ENCODE assay signal across 8 cellular contexts in genomic region chr1:156641761-156642264, GRCh38. TPM values are rescaled to one million over a fixed set of nuclear protein-coding genes. Genes with fewer than 3 reads are reported as not detected.
A peak's percentile ranks its signal among the peaks of the same experiment; 100 is the strongest.
DNase-seq lines count a peak whose midpoint lies in the region; ATAC-seq and TF ChIP-seq lines count a peak whose summit lies in the region.

A gene with protein sequence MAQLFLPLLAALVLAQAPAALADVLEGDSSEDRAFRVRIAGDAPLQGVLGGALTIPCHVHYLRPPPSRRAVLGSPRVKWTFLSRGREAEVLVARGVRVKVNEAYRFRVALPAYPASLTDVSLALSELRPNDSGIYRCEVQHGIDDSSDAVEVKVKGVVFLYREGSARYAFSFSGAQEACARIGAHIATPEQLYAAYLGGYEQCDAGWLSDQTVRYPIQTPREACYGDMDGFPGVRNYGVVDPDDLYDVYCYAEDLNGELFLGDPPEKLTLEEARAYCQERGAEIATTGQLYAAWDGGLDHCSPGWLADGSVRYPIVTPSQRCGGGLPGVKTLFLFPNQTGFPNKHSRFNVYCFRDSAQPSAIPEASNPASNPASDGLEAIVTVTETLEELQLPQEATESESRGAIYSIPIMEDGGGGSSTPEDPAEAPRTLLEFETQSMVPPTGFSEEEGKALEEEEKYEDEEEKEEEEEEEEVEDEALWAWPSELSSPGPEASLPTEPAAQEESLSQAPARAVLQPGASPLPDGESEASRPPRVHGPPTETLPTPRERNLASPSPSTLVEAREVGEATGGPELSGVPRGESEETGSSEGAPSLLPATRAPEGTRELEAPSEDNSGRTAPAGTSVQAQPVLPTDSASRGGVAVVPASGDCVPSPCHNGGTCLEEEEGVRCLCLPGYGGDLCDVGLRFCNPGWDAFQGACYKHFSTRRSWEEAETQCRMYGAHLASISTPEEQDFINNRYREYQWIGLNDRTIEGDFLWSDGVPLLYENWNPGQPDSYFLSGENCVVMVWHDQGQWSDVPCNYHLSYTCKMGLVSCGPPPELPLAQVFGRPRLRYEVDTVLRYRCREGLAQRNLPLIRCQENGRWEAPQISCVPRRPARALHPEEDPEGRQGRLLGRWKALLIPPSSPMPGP (plus strand): TSS chr1:156642117. CDS start chr1:156646055, 3,938 bp downstream.

- H3K27me3 Mint-ChIP-seq in naive B cell = peaks cover 70 to 87% (median 87%) of the 10 kb centered on the region in 3 donors

- DNase-seq in C1 segment of cervical spinal cord (lab: John Stamatoyannopoulos, UW) = peak in 11 of 14 donors; percentile 33 to 78 (median 56)
- DNase-seq in NCI-H2227 (lab: John Stamatoyannopoulos, UW; ENCODE audit: unreplicated experiment) = peak; percentile 88
- DNase-seq in coronary artery (ENCODE audit: low spot score) = no peak
- no peak for DNase-seq in naive B cell
- no peak for DNase-seq in amniotic stem cell (lab: John Stamatoyannopoulos, UW)

- ATAC-seq in naive B cell (ENCODE audit: low read depth in 2 of 2) (peak; percentile 39 to 44), GM21526 (IDR thresholded peaks at IDR 0.05; ENCODE audit: low FRiP score, unreplicated experiment) (no peak), HG02970 (IDR thresholded peaks at IDR 0.05; ENCODE audit: low FRiP score, unreplicated experiment) (no peak), GM19467 (IDR thresholded peaks at IDR 0.05; ENCODE audit: unreplicated experiment) (no peak)

- no peak for TF ChIP-seq CTCF in coronary artery (IDR thresholded peaks at IDR 0.05)

- H3K4me3 ChIP-seq in coronary artery = peak within 1 kb of the TSS; percentile 67

- peak within 1 kb of the TSS in 3 of 6 donors; percentile 43 to 79 (median 49) for H3K27ac Mint-ChIP-seq in naive B cell

- peak within 1 kb of the TSS; percentile 18 to 82 (median 75) for H3K4me3 Mint-ChIP-seq in naive B cell

- no peaks in the 10 kb centered on the region for H3K9me3 Mint-ChIP-seq in naive B cell

- peaks cover 0 to 7% of the 10 kb centered on the region in 2 donors for H3K36me3 Mint-ChIP-seq in naive B cell

- peaks cover 21 to 29% (median 23%) of the 10 kb centered on the region in 3 donors for H3K4me1 Mint-ChIP-seq in naive B cell

- H3K27ac ChIP-seq in coronary artery = no peak within 1 kb of the TSS

RNA-seq across cellular contexts. Expression of the gene that starts here (rescaled TPM):
- not detected for polyA plus RNA-seq in naive B cell (ENCODE audit: low read depth in 6 of 6)

Comparison
In these comparisons a context has a peak if more than half of its experiments do, and no peak if none do; other contexts are left out.
1. Peak in ATAC-seq in naive B cell; RNA of the gene not detected or under 1 TPM.
2. DNase-seq: peak in C1 segment of cervical spinal cord (11 of 14) and NCI-H2227 (single experiment); none in coronary artery (single experiment), naive B cell (single experiment) and amniotic stem cell (single experiment).